In the genomic region with DNA sequence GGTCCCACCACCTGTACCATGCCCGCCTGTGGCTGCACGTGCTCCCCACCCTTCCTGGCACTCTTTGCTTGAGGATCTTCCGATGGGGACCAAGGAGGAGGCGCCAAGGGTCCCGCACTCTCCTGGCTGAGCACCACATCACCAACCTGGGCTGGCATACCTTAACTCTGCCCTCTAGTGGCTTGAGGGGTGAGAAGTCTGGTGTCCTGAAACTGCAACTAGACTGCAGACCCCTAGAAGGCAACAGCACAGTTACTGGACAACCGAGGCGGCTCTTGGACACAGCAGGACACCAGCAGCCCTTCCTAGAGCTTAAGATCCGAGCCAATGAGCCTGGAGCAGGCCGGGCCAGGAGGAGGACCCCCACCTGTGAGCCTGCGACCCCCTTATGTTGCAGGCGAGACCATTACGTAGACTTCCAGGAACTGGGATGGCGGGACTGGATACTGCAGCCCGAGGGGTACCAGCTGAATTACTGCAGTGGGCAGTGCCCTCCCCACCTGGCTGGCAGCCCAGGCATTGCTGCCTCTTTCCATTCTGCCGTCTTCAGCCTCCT, we compare ENCODE assay signal across 9 cellular contexts. TPM values are rescaled to one million over a fixed set of nuclear protein-coding genes. Genes with fewer than 3 reads are reported as not detected.
DNase-seq lines count a peak whose midpoint lies in the region; ATAC-seq, FAIRE-seq and TF ChIP-seq lines count a peak whose summit lies in the region.
"Had no signal": no experiment of that assay in that cellular context is flagged by ENCODE, and none has a peak within 500 bp of the region (broad histone marks: within the 10 kb centered on the region; RNA-seq: fewer than 3 reads in every experiment).

No MANE protein-coding gene starts in this region.

- TF ChIP-seq CTCF in AG04450 (IDR thresholded peaks at IDR 0.05; ENCODE audit: low read depth, low read length) = peak; percentile 61
- peak; percentile 90 for TF ChIP-seq CTCF in GM06990 (IDR thresholded peaks at IDR 0.05; ENCODE audit: insufficient read depth, low read length, poor library complexity, severe bottlenecking)
- TF ChIP-seq CTCF in dorsolateral prefrontal cortex (IDR thresholded peaks at IDR 0.05 in 54 of 56, conservative IDR thresholded peaks at IDR 0.05 in 2 of 56; ENCODE audit: low read depth in 1 of 56, partially characterized antibody in 56 of 56) = peak in 51 of 56 donors; percentile 9 to 64 (median 47)
- peak; percentile 58 for TF ChIP-seq CTCF in nephron progenitor cell (IDR thresholded peaks at IDR 0.05)

- H3K27me3 ChIP-seq in AG04450 (ENCODE audit: control insufficient read depth, insufficient read depth, low read length) (no peaks in the 10 kb centered on the region), GM06990 (replicated peaks; ENCODE audit: control insufficient read depth, insufficient read depth, low read length) (no peaks in the 10 kb centered on the region), dorsolateral prefrontal cortex (peaks cover 0 to 9% (median 0%) of the 10 kb centered on the region in 45 donors)

- intact Hi-C loops in dorsolateral prefrontal cortex (cut with DNase I) = no loop called here

- H3K9me3 Mint-ChIP-seq in nephron progenitor cell = no peaks in the 10 kb centered on the region

- ATAC-seq in T-helper 17 cell (peak; percentile 24), HG02970 (IDR thresholded peaks at IDR 0.05; ENCODE audit: low FRiP score, unreplicated experiment) (no peak)

- H3K9me3 ChIP-seq in AG04450 (ENCODE audit: control insufficient read depth, insufficient read depth, low read length) (no peaks in the 10 kb centered on the region), T-helper 17 cell (ENCODE audit: control insufficient read depth, low read length, poor library complexity, severe bottlenecking) (no peaks in the 10 kb centered on the region)

- POLR2A ChIA-PET in AG04450 (lab: Yijun Ruan, JAX) = no interaction called here

- peaks cover 30% of the 10 kb centered on the region for H3K4me1 Mint-ChIP-seq in T-helper 17 cell
- peaks cover 77% of the 10 kb centered on the region for H3K4me1 Mint-ChIP-seq in nephron progenitor cell

- TF ChIP-seq POLR2A in H54 (IDR thresholded peaks at IDR 0.05; ENCODE audit: low read depth, low read length) = no peak

- H3K4me3 ChIP-seq in AG04450 (ENCODE audit: low read depth, low read length) (peak overlapping the region; percentile 44), GM06990 (replicated peaks; ENCODE audit: low read depth, low read length) (no peak overlapping the region), dorsolateral prefrontal cortex (no peak overlapping the region)

- FAIRE-seq in H54 (lab: Jason Lieb, UNC) = no peak

- CTCF ChIA-PET in AG04450 (lab: Charles Lee) = interaction anchor here (0.7 to 5.7 kb wide), 10 partner anchors 10 to 242 kb away, joined by 3 to 294 read pairs (median 4); a partner anchor contains a TSS

- H3K36me3 Mint-ChIP-seq in T-helper 17 cell (ENCODE audit: low read depth) (no peaks in the 10 kb centered on the region), nephron progenitor cell (ENCODE audit: low read depth) (no peaks in the 10 kb centered on the region)

- H3K4me3 Mint-ChIP-seq in T-helper 17 cell = peak overlapping the region; percentile 80
- peak overlapping the region; percentile 74 for H3K4me3 Mint-ChIP-seq in nephron progenitor cell

- no peaks in the 10 kb centered on the region for H3K36me3 ChIP-seq in GM06990 (ENCODE audit: control insufficient read depth, insufficient read depth, low read length)

- H3K27ac Mint-ChIP-seq in T-helper 17 cell = peak overlapping the region; percentile 72
- no peak overlapping the region for H3K27ac Mint-ChIP-seq in nephron progenitor cell

- no peak overlapping the region for H3K27ac ChIP-seq in AG04450 (ENCODE audit: low read depth, low read length)
- peak overlapping the region in 1 of 59 donors; percentile 3 for H3K27ac ChIP-seq in dorsolateral prefrontal cortex

- DNase-seq in AG04450 (ENCODE audit: low read depth, low spot score) = no peak
- no peak for DNase-seq in GM06990 (ENCODE audit: extremely low read depth, insufficient read length)
- peak; percentile 46 to 63 for DNase-seq in Kasumi-1 (lab: John Stamatoyannopoulos, UW)
- peak in 1 of 3 donors; percentile 16 for DNase-seq in T-helper 17 cell
- DNase-seq in dorsolateral prefrontal cortex = peak in 1 of 10 donors; percentile 51
- peak; percentile 59 for DNase-seq in nephron progenitor cell
- no peak for DNase-seq in H54 (ENCODE audit: insufficient read length, low spot score)

- H3K27me3 Mint-ChIP-seq in T-helper 17 cell = peaks cover 18% of the 10 kb centered on the region
- H3K27me3 Mint-ChIP-seq in nephron progenitor cell (ENCODE audit: low read depth, poor library complexity) = peaks cover 18% of the 10 kb centered on the region

RNA-seq across cellular contexts. Expression of a gene that starts 1.1 kb away (rescaled TPM):
- 10.8 TPM in 2 replicates for polyA plus RNA-seq in AG04450 (2011; rRNA removed)
- 8.3 and 9.8 TPM in 2 replicates for polyA minus RNA-seq in AG04450 (2011; rRNA and poly(A)+ RNA removed)
- total RNA-seq in T-helper 17 cell (not detected), dorsolateral prefrontal cortex (1 to 10 TPM in 3 of 120 experiments, under 1 TPM in 26, not detected in 91; 0.17 to 2.6 (median 0.44) TPM)
- total RNA-seq: mononuclear cell had no signal

RNA-seq across cellular contexts. Expression of a gene that starts 3.4 kb away (rescaled TPM):
- 8.3 and 9.7 TPM in 2 replicates for polyA plus RNA-seq in AG04450 (2011; rRNA removed)
- 16.6 and 16.9 TPM in 2 replicates for polyA minus RNA-seq in AG04450 (2011; rRNA and poly(A)+ RNA removed)
- under 1 TPM; 0.10 to 0.22 TPM for total RNA-seq in T-helper 17 cell
- total RNA-seq in dorsolateral prefrontal cortex = 10 to 100 TPM in 6 of 120 experiments, 1 to 10 TPM in 88, under 1 TPM in 25, not detected in 1; 0.15 to 12.1 (median 2.1) TPM

RNA-seq across cellular contexts. Expression of a gene that starts 21.6 kb away (rescaled TPM):
- polyA plus RNA-seq in AG04450 (2011; rRNA removed) = not detected in 2 replicates
- polyA minus RNA-seq in AG04450 (2011; rRNA and poly(A)+ RNA removed) = 0.17 TPM in 1 of 2 replicates, not detected in the other
- not detected for total RNA-seq in T-helper 17 cell
- total RNA-seq in dorsolateral prefrontal cortex = 1 to 10 TPM in 1 of 120 experiments, under 1 TPM in 16, not detected in 103; 0.17 to 1.1 (median 0.26) TPM

RNA-seq across cellular contexts. Expression of a gene that starts 23.4 kb away (rescaled TPM):
- 1.2 TPM in 2 replicates for polyA plus RNA-seq in AG04450 (2011; rRNA removed)
- polyA minus RNA-seq in AG04450 (2011; rRNA and poly(A)+ RNA removed) = 0.39 and 1.2 TPM in 2 replicates
- total RNA-seq in T-helper 17 cell = 100 to 1,000 TPM; 225 to 295 TPM
- total RNA-seq in dorsolateral prefrontal cortex = 10 to 100 TPM in 108 of 120 experiments, 1 to 10 TPM in 12; 7.1 to 28.3 (median 14.6) TPM

RNA-seq across cellular contexts. Expression of a gene that starts 25.4 kb away (rescaled TPM):
- polyA plus RNA-seq in AG04450 (2011; rRNA removed) = 19.3 and 20.0 TPM in 2 replicates
- 25.2 and 31.3 TPM in 2 replicates for polyA minus RNA-seq in AG04450 (2011; rRNA and poly(A)+ RNA removed)
- total RNA-seq in T-helper 17 cell = 100 to 1,000 TPM; 101 to 115 TPM
- 100 to 1,000 TPM; 109 to 241 (median 155) TPM for total RNA-seq in dorsolateral prefrontal cortex

Comparison
In these comparisons a context has a peak if more than half of its experiments do, and no peak if none do; other contexts are left out.
1. DNase-seq: peak in Kasumi-1 (2 of 2) and nephron progenitor cell (single experiment); none in AG04450 (single experiment), GM06990 (single experiment) and H54 (single experiment).
2. Peak in every context shown above with its lines, with median percentiles within 50 percentile points of each other: CTCF ChIP-seq.